26 cellular contexts compared by ENCODE assay signal in genomic region chr1:220563564-220563963, GRCh38. TPM values are rescaled to one million over a fixed set of nuclear protein-coding genes. Genes with fewer than 3 reads are reported as not detected.
DNase-seq lines count a peak whose midpoint lies in the region; ATAC-seq, FAIRE-seq and TF ChIP-seq lines count a peak whose summit lies in the region.
"Had no signal": no experiment of that assay in that cellular context is flagged by ENCODE, and none has a peak within 500 bp of the region (broad histone marks: within the 10 kb centered on the region; RNA-seq: fewer than 3 reads in every experiment).

No MANE protein-coding gene starts in this region.

- H3K4me1 Mint-ChIP-seq in glutamatergic neuron (ENCODE audit: low read depth, unreplicated experiment) = peaks cover 21% of the 10 kb centered on the region
- H3K4me1 Mint-ChIP-seq: B cell; CD4-positive, CD25-positive, alpha-beta regulatory T cell had no signal

- H3K27me3 ChIP-seq in adrenal gland = no peaks in the 10 kb centered on the region
- H3K27me3 ChIP-seq in stomach = no peaks in the 10 kb centered on the region
- H3K27me3 ChIP-seq: BLaER1 had no signal

- TF ChIP-seq CTCF in D721Med (IDR thresholded peaks at IDR 0.05; ENCODE audit: insufficient read depth, missing control alignments) (no peak), adrenal gland (IDR thresholded peaks at IDR 0.05) (no peak), glutamatergic neuron (IDR thresholded peaks at IDR 0.05; ENCODE audit: partially characterized antibody, unreplicated experiment) (no peak), stomach (IDR thresholded peaks at IDR 0.05) (no peak), GM10266 (IDR thresholded peaks at IDR 0.05; ENCODE audit: control insufficient read depth, insufficient read depth, low read depth, missing control alignments) (no peak)

- TF ChIP-seq EP300 in stomach (IDR thresholded peaks at IDR 0.05) = no peak

- H3K4me1 ChIP-seq in adrenal gland (replicated peaks in 1 of 2) (peaks cover 0 to 6% of the 10 kb centered on the region in 2 donors), stomach (peaks cover 0 to 9% (median 0%) of the 10 kb centered on the region in 4 donors)
- H3K4me1 ChIP-seq: BLaER1, Caco-2, HAP-1 had no signal

- TF ChIP-seq POLR2A in adrenal gland (IDR thresholded peaks at IDR 0.05) = no peak
- no peak for TF ChIP-seq POLR2A in stomach (IDR thresholded peaks at IDR 0.05)

- H3K27ac Mint-ChIP-seq in glutamatergic neuron (ENCODE audit: unreplicated experiment) = peak overlapping the region; percentile 5
- H3K27ac Mint-ChIP-seq in activated naive CD4-positive, alpha-beta T cell treated with anti-CD3 and anti-CD28 coated beads, Interleukin-2, amount 50 U/mL, for 72 hours = no peak overlapping the region
- H3K27ac Mint-ChIP-seq: B cell; CD4-positive, CD25-positive, alpha-beta regulatory T cell; CD8-positive, alpha-beta T cell; HFFc6 had no signal

- H3K27ac ChIP-seq in adrenal gland (no peak overlapping the region), stomach (no peak overlapping the region)
- H3K27ac ChIP-seq: 22Rv1, BLaER1, C4-2B, GM23248 had no signal

- DNase-seq in DMS 273 (lab: John Stamatoyannopoulos, UW; ENCODE audit: unreplicated experiment) (peak; percentile 23), DMS 273 treated with DMSO at 0.1 percent for 48 hours (lab: John Stamatoyannopoulos, UW) (no peak), D721Med (ENCODE audit: insufficient read length, low spot score) (no peak), adrenal gland (peak in 4 of 7 donors; percentile 16 to 49 (median 31)), glutamatergic neuron (no peak), stomach (no peak), GM10266 (ENCODE audit: extremely low spot score) (no peak)
- DNase-seq in activated naive CD4-positive, alpha-beta T cell treated with anti-CD3 and anti-CD28 coated beads, Interleukin-2, amount 50 U/mL, for 72 hours (ENCODE audit: low spot score in 2 of 2) = no peak
- DNase-seq: Caco-2; CD4-positive, CD25-positive, alpha-beta regulatory T cell; CD8-positive, alpha-beta T cell; DMS153; DND-41; GM23248; HFFc6 had no signal

- peak overlapping the region; percentile 13 for H3K4me3 Mint-ChIP-seq in glutamatergic neuron (ENCODE audit: unreplicated experiment)
- H3K4me3 Mint-ChIP-seq: B cell; CD4-positive, CD25-positive, alpha-beta regulatory T cell; CD8-positive, alpha-beta T cell; HFFc6 had no signal

- FAIRE-seq in D721Med (lab: Jason Lieb, UNC) = peak; percentile 35
- FAIRE-seq: A204.1, G401.6, GM12878, GM19239, H54 had no signal

- H3K9me3 Mint-ChIP-seq in glutamatergic neuron (ENCODE audit: unreplicated experiment) = no peaks in the 10 kb centered on the region
- H3K9me3 Mint-ChIP-seq in activated naive CD4-positive, alpha-beta T cell treated with anti-CD3 and anti-CD28 coated beads, Interleukin-2, amount 50 U/mL, for 72 hours = no peaks in the 10 kb centered on the region
- H3K9me3 Mint-ChIP-seq: CD8-positive, alpha-beta T cell; HFFc6 had no signal

- 24 to 33% (median 25%) methylated on average over 1 of the region's 1 CpG for WGBS in adrenal gland, 4 donors
- 11 to 33% (median 21%) methylated on average over 1 of the region's 1 CpG for WGBS in stomach, 5 donors

- no peaks in the 10 kb centered on the region for H3K36me3 Mint-ChIP-seq in glutamatergic neuron (ENCODE audit: unreplicated experiment)
- H3K36me3 Mint-ChIP-seq in activated naive CD4-positive, alpha-beta T cell treated with anti-CD3 and anti-CD28 coated beads, Interleukin-2, amount 50 U/mL, for 72 hours = no peaks in the 10 kb centered on the region
- H3K36me3 Mint-ChIP-seq: CD4-positive, CD25-positive, alpha-beta regulatory T cell; CD8-positive, alpha-beta T cell had no signal

- no peak for ATAC-seq in activated naive CD4-positive, alpha-beta T cell treated with anti-CD3 and anti-CD28 coated beads, Interleukin-2, amount 50 U/mL, for 72 hours
- ATAC-seq: CD8-positive, alpha-beta T cell; GM12878 had no signal

- no peaks in the 10 kb centered on the region for H3K27me3 Mint-ChIP-seq in glutamatergic neuron (ENCODE audit: unreplicated experiment)
- H3K27me3 Mint-ChIP-seq: B cell had no signal

- H3K36me3 ChIP-seq in adrenal gland (replicated peaks in 1 of 2) = no peaks in the 10 kb centered on the region
- no peaks in the 10 kb centered on the region for H3K36me3 ChIP-seq in stomach
- H3K36me3 ChIP-seq: BLaER1, HAP-1 had no signal

- H3K9me3 ChIP-seq in adrenal gland (replicated peaks in 1 of 3) (no peaks in the 10 kb centered on the region), stomach (no peaks in the 10 kb centered on the region)
- H3K9me3 ChIP-seq: BLaER1, Caco-2, HAP-1 had no signal

- intact Hi-C loops in adrenal gland (cut with DNase I) = no loop called here
- intact Hi-C loops in stomach (cut with DNase I; ENCODE audit: low total_unique reads) = no loop called here

- H3K4me3 ChIP-seq in adrenal gland (no peak overlapping the region), stomach (no peak overlapping the region)
- H3K4me3 ChIP-seq: BLaER1, GM12878, GM23248, HAP-1 had no signal

RNA-seq across cellular contexts. Expression of gene MARK1, which starts 35.6 kb away (rescaled TPM):
- total RNA-seq in adrenal gland = 1 to 10 TPM; 1.7 to 9.1 (median 3.9) TPM
- 1 to 10 TPM; 2.6 to 5.0 (median 2.9) TPM for polyA plus RNA-seq in adrenal gland
- 105 TPM for total RNA-seq in glutamatergic neuron (ENCODE audit: unreplicated experiment)
- not detected for total RNA-seq in activated naive CD4-positive, alpha-beta T cell treated with anti-CD3 and anti-CD28 coated beads, Interleukin-2, amount 50 U/mL, for 72 hours
- total RNA-seq in stomach = 10 to 100 TPM in 1 of 5 donors, 1 to 10 TPM in 3, not detected in 1; 2.7 to 12.7 (median 4.8) TPM
- polyA plus RNA-seq in stomach = 1 to 10 TPM; 1.7 to 3.2 (median 1.9) TPM
- total RNA-seq: CD4-positive, CD25-positive, alpha-beta regulatory T cell; CD8-positive, alpha-beta T cell; HFFc6 had no signal
- polyA plus RNA-seq: AG04450 had no signal

Comparison
In these comparisons a context has a peak if more than half of its experiments do, and no peak if none do; other contexts are left out.
1. DNase-seq: peak in DMS 273 (single experiment) and adrenal gland (4 of 7); none in DMS 273 treated with DMSO at 0.1 percent for 48 hours (single experiment), D721Med (single experiment), glutamatergic neuron (single experiment), activated naive CD4-positive, alpha-beta T cell treated with anti-CD3 and anti-CD28 coated beads, Interleukin-2, amount 50 U/mL, for 72 hours (0 of 2), stomach (single experiment) and GM10266 (single experiment).